Comparison of ENCODE assay signal across 8 cellular contexts in the genomic region with DNA sequence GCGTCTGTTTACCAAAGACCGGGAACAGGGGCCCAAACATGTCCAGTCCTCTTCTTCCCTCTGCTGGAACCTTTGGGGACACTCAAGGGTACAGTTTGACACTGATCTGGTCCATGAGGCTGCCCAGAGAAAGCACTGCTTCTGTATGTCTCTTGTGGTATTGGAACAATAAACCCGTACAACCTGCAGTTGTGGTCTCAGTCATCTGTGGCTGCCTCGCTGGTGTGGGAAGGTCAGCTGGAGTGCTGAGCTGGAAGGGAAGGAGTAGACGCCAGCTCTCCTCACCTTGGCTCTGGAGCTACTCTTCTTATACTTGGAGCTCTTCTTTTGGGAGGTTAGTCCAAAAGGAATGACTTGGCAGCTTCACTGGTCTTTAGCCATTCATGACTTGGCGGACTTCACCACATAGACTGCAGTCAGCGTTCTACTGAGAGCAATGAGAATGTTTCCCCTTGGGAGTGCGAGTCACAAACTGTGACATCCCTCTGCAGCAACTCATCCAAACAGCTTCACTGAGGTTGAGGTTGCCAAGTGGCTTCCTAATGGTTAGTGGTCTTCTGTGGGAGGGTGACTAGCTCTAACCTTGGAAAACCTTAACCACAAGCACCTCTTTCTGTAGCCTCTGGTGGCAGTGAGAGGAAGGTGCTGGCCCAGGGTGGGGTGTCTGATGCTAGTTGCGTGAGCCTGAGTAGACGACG.
DNase-seq lines count a peak whose midpoint lies in the region; ATAC-seq and TF ChIP-seq lines count a peak whose summit lies in the region.

No MANE protein-coding gene starts in this region.

- DNase-seq in EL: peak; percentile 57
- DNase-seq in OCI-M1 (lab: John Stamatoyannopoulos, UW): peak; percentile 39
- peak; percentile 21 to 44 for DNase-seq in erythroblast (lab: John Stamatoyannopoulos, UW)
- peak; percentile 47 for DNase-seq in stimulated activated CD4-positive, alpha-beta T cell treated with anti-CD3 and anti-CD28 coated beads, Interleukin-4, amount 100 ng/mL, for 24 hours
- DNase-seq in DMS114 treated with DMSO at 0.1 percent for 48 hours (lab: John Stamatoyannopoulos, UW; ENCODE audit: unreplicated experiment): no peak
- DNase-seq in NCI-H1105 treated with DMSO at 0.1 percent for 48 hours (lab: John Stamatoyannopoulos, UW): no peak
- no peak for DNase-seq in COLO668 (lab: John Stamatoyannopoulos, UW; ENCODE audit: unreplicated experiment)

- ATAC-seq in HG02678 (IDR thresholded peaks at IDR 0.05; ENCODE audit: unreplicated experiment): no peak

- no peak for TF ChIP-seq POLR2A in erythroblast (IDR thresholded peaks at IDR 0.05; ENCODE audit: low read length)

Comparison
In these comparisons a context has a peak if more than half of its experiments do, and no peak if none do; other contexts are left out.
1. DNase-seq: peak in EL (single experiment), OCI-M1 (single experiment), erythroblast (2 of 2) and stimulated activated CD4-positive, alpha-beta T cell treated with anti-CD3 and anti-CD28 coated beads, Interleukin-4, amount 100 ng/mL, for 24 hours (single experiment); none in DMS114 treated with DMSO at 0.1 percent for 48 hours (single experiment), NCI-H1105 treated with DMSO at 0.1 percent for 48 hours (single experiment) and COLO668 (single experiment).